ENCODE assay signal across 16 cellular contexts in genomic region chr11:11016123-11016522, GRCh38.
"Had no signal": no experiment of that assay in that cellular context is flagged by ENCODE, and none has a peak within 500 bp of the region (broad histone marks: within the 10 kb centered on the region; RNA-seq: fewer than 3 reads in every experiment).

No MANE protein-coding gene starts in this region.

- H3K36me3 Mint-ChIP-seq: activated naive CD4-positive, alpha-beta T cell treated with anti-CD3 and anti-CD28 coated beads, Interleukin-2, amount 50 U/mL, for 24 hours; immature natural killer cell; natural killer cell; stimulated activated memory B cell treated with anti-CD40 and anti-IgM and Interleukin-4, amounts not matched to agents 10 μg/mL and 1 μg/mL and 100 μg/mL, for 72 hours; type B pancreatic cell had no signal

- H3K27ac Mint-ChIP-seq: activated CD8-positive, alpha-beta T cell treated with anti-CD3 and anti-CD28 coated beads, Interleukin-2, amount 10 ng/mL, durations not matched to agents 7 days and 5 days; activated naive CD4-positive, alpha-beta T cell treated with anti-CD3 and anti-CD28 coated beads, Interleukin-2, amount 50 U/mL, for 24 hours; endodermal cell; immature natural killer cell; natural killer cell; stimulated activated memory B cell treated with anti-CD40 and anti-IgM and Interleukin-4, amounts not matched to agents 10 μg/mL and 1 μg/mL and 100 μg/mL, for 72 hours; type B pancreatic cell had no signal

- H3K4me1 Mint-ChIP-seq: activated naive CD4-positive, alpha-beta T cell treated with anti-CD3 and anti-CD28 coated beads, Interleukin-2, amount 50 U/mL, for 24 hours; immature natural killer cell; natural killer cell had no signal

- H3K27me3 Mint-ChIP-seq: stimulated activated memory B cell treated with anti-CD40 and anti-IgM and Interleukin-4, amounts not matched to agents 10 μg/mL and 1 μg/mL and 100 μg/mL, for 72 hours had no signal

- H3K4me3 Mint-ChIP-seq: activated CD8-positive, alpha-beta T cell treated with anti-CD3 and anti-CD28 coated beads, Interleukin-2, amount 10 ng/mL, durations not matched to agents 7 days and 5 days; activated naive CD4-positive, alpha-beta T cell treated with anti-CD3 and anti-CD28 coated beads, Interleukin-2, amount 50 U/mL, for 24 hours; endodermal cell; immature natural killer cell; natural killer cell; stimulated activated memory B cell treated with anti-CD40 and anti-IgM and Interleukin-4, amounts not matched to agents 10 μg/mL and 1 μg/mL and 100 μg/mL, for 72 hours; type B pancreatic cell had no signal

- ATAC-seq: activated CD8-positive, alpha-beta T cell treated with anti-CD3 and anti-CD28 coated beads, Interleukin-2, amount 10 ng/mL, durations not matched to agents 7 days and 5 days; lower lobe of right lung; right cardiac atrium; stimulated activated memory B cell treated with anti-CD40 and anti-IgM and Interleukin-4, amounts not matched to agents 10 μg/mL and 1 μg/mL and 100 μg/mL, for 72 hours had no signal

- H3K4me1 ChIP-seq: lower lobe of right lung had no signal

- H3K27ac ChIP-seq: lower lobe of right lung, WERI-Rb-1 had no signal

- DNase-seq: activated CD4-positive, alpha-beta T cell treated with anti-CD3 and anti-CD28 coated beads for 4 hours; activated CD8-positive, alpha-beta memory T cell treated with anti-CD3 and anti-CD28 coated beads, Interleukin-2, amount 50 U/mL, for 48 hours; activated CD8-positive, alpha-beta T cell treated with anti-CD3 and anti-CD28 coated beads, Interleukin-2, amount 10 ng/mL, durations not matched to agents 7 days and 5 days; anterior cingulate cortex; dermis blood vessel endothelial cell; endodermal cell; glutamatergic neuron; immature natural killer cell; lower lobe of right lung; natural killer cell; right cardiac atrium; T-helper 9 cell; WERI-Rb-1 had no signal

- H3K9me3 ChIP-seq: lower lobe of right lung had no signal

- H3K36me3 ChIP-seq: lower lobe of right lung, WERI-Rb-1 had no signal

- H3K4me3 ChIP-seq: lower lobe of right lung had no signal

- H3K9me3 Mint-ChIP-seq: activated naive CD4-positive, alpha-beta T cell treated with anti-CD3 and anti-CD28 coated beads, Interleukin-2, amount 50 U/mL, for 24 hours; endodermal cell; immature natural killer cell; natural killer cell; stimulated activated memory B cell treated with anti-CD40 and anti-IgM and Interleukin-4, amounts not matched to agents 10 μg/mL and 1 μg/mL and 100 μg/mL, for 72 hours; type B pancreatic cell had no signal
